Comparison of ENCODE assay signal across 8 cellular contexts in genomic region chr19:18279266-18279515, GRCh38. TPM values are rescaled to one million over a fixed set of nuclear protein-coding genes. Genes with fewer than 3 reads are reported as not detected.
A peak's percentile ranks its signal among the peaks of the same experiment; 100 is the strongest.
DNase-seq lines count a peak whose midpoint lies in the region; ATAC-seq, FAIRE-seq and TF ChIP-seq lines count a peak whose summit lies in the region.

No MANE protein-coding gene starts in this region.

- H3K27me3 Mint-ChIP-seq in activated naive CD4-positive, alpha-beta T cell treated with anti-CD3 and anti-CD28 coated beads for 36 hours (ENCODE audit: low read depth): no peaks in the 10 kb centered on the region
- peaks cover 6% of the 10 kb centered on the region for H3K27me3 Mint-ChIP-seq in type B pancreatic cell

- H3K9ac ChIP-seq in K562 (ENCODE audit: insufficient read depth in 1 of 2, low read depth in 2 of 2, low read length in 2 of 2): peak overlapping the region; percentile 99 to 100

- in situ Hi-C loops in K562 (cut with MboI): loop anchor here (5.0 kb wide), 1 partner anchor 43 kb away; the partner anchor contains the start of gene LSM4

- intact Hi-C loops in activated naive CD4-positive, alpha-beta T cell treated with anti-CD3 and anti-CD28 coated beads for 36 hours (cut with micrococcal nuclease): loop anchor here (1.0 to 2.0 kb wide), 7 partner anchors 44 to 140 kb away; partner anchors contain the start of genes LSM4, RAB3A and SSBP4
- intact Hi-C loops in K562 (cut with micrococcal nuclease) (loop anchor here (1.0 kb wide), 1 partner anchor 44 kb away; the partner anchor contains the start of gene LSM4), lower lobe of right lung (cut with DNase I) (loop anchor here (10.0 kb wide), 1 partner anchor 46 kb away; the partner anchor contains the start of gene LSM4)

- peak overlapping the region; percentile 99 for H3K27ac Mint-ChIP-seq in activated naive CD4-positive, alpha-beta T cell treated with anti-CD3 and anti-CD28 coated beads for 36 hours
- peak overlapping the region; percentile 99 for H3K27ac Mint-ChIP-seq in type B pancreatic cell

- peaks cover 18% of the 10 kb centered on the region for H3K36me3 Mint-ChIP-seq in activated naive CD4-positive, alpha-beta T cell treated with anti-CD3 and anti-CD28 coated beads for 36 hours (ENCODE audit: low read depth)
- H3K36me3 Mint-ChIP-seq in type B pancreatic cell: peaks cover 8% of the 10 kb centered on the region

- peaks cover 15% of the 10 kb centered on the region for H3K9me1 ChIP-seq in K562 (ENCODE audit: control insufficient read depth, insufficient read depth, low read length)

- BruUV-seq in K562 (replicated peaks; lab: Mats Ljungman, UMichigan): no TSS peak

- no peaks in the 10 kb centered on the region for H3K27me3 ChIP-seq in K562 (ENCODE audit: control insufficient read depth in 2 of 2, insufficient read depth in 2 of 2, low read length in 2 of 2)
- no peaks in the 10 kb centered on the region for H3K27me3 ChIP-seq in lower lobe of right lung (ENCODE audit: low read depth)

- 1% methylated on average over 5 of the region's 5 CpGs for WGBS in K562 (ENCODE audit: insufficient coverage, low coverage, missing lambda C conversion rate)

- H2AFZ ChIP-seq in K562 (ENCODE audit: low read depth, low read length): no peak overlapping the region

- H3K4me1 ChIP-seq in K562 (replicated peaks in 1 of 2; ENCODE audit: control insufficient read depth in 2 of 2, insufficient read depth in 2 of 2, low read length in 2 of 2): peaks cover 27 to 67% of the 10 kb centered on the region in 2 experiments
- peaks cover 60% of the 10 kb centered on the region for H3K4me1 ChIP-seq in lower lobe of right lung

- peak overlapping the region; percentile 95 for H3K4me3 Mint-ChIP-seq in activated naive CD4-positive, alpha-beta T cell treated with anti-CD3 and anti-CD28 coated beads for 36 hours
- peak overlapping the region; percentile 95 for H3K4me3 Mint-ChIP-seq in type B pancreatic cell

- no peak for TF ChIP-seq POLR2A in K562 (conservative IDR thresholded peaks at IDR 0.05)

- FAIRE-seq in K562 (lab: Jason Lieb, UNC): no peak

- H3K79me2 ChIP-seq in K562 (ENCODE audit: control insufficient read depth, insufficient read depth, low read length): peaks cover 47% of the 10 kb centered on the region

- TF ChIP-seq CTCF in K562 (IDR thresholded peaks at IDR 0.05 in 2 of 3, conservative IDR thresholded peaks at IDR 0.05 in 1 of 3; ENCODE audit: insufficient read depth in 2 of 3, low read depth in 1 of 3, low read length in 3 of 3): no peak
- TF ChIP-seq CTCF in lower lobe of right lung (IDR thresholded peaks at IDR 0.05): peak; percentile 87
- no peak for TF ChIP-seq CTCF in type B pancreatic cell (conservative IDR thresholded peaks at IDR 0.05)

- ATAC-seq in K562 (no peak), lower lobe of right lung (no peak), GM18907 (IDR thresholded peaks at IDR 0.05; ENCODE audit: unreplicated experiment) (no peak)

- H4K20me1 ChIP-seq in K562 (replicated peaks; ENCODE audit: control insufficient read depth, insufficient read depth, low read length): peaks cover 26% of the 10 kb centered on the region

- no peaks in the 10 kb centered on the region for H3K9me3 Mint-ChIP-seq in activated naive CD4-positive, alpha-beta T cell treated with anti-CD3 and anti-CD28 coated beads for 36 hours
- no peaks in the 10 kb centered on the region for H3K9me3 Mint-ChIP-seq in type B pancreatic cell

- TF ChIP-seq RAD21 in K562 (CRISPR knock-in tag; conservative IDR thresholded peaks at IDR 0.05 in 1 of 2, IDR thresholded peaks at IDR 0.05 in 1 of 2): no peak

- no peak for DNase-seq in activated naive CD4-positive, alpha-beta T cell treated with anti-CD3 and anti-CD28 coated beads for 36 hours
- DNase-seq in activated naive CD4-positive, alpha-beta T cell treated with Interleukin-2 at 50 U/mL for 16 hours: no peak
- no peak for DNase-seq in K562 (ENCODE audit: extremely low read depth in 1 of 4, low spot score in 3 of 4)
- no peak for DNase-seq in lower lobe of right lung
- DNase-seq in type B pancreatic cell (ENCODE audit: extremely low spot score, unreplicated experiment): no peak
- no peak for DNase-seq in inferior parietal cortex (ENCODE audit: extremely low spot score)
- no peak for DNase-seq in dermis blood vessel endothelial cell

- H3K4me2 ChIP-seq in K562 (ENCODE audit: insufficient read depth, low read length): peak overlapping the region; percentile 99

- peaks cover 46% of the 10 kb centered on the region for H3K4me1 Mint-ChIP-seq in activated naive CD4-positive, alpha-beta T cell treated with anti-CD3 and anti-CD28 coated beads for 36 hours (ENCODE audit: low read depth)
- H3K4me1 Mint-ChIP-seq in type B pancreatic cell (ENCODE audit: unreplicated experiment): peaks cover 13% of the 10 kb centered on the region

- CTCF ChIA-PET in activated naive CD4-positive, alpha-beta T cell treated with anti-CD3 and anti-CD28 coated beads for 36 hours (lab: Charles Lee): interaction anchor here (0.7 to 7.0 kb wide), 34 partner anchors 10 to 273 kb away, joined by 3 to 240 read pairs (median 7); partner anchors contain the start of genes LSM4, MPV17L2, RAB3A and SSBP4
- CTCF ChIA-PET in K562 (lab: Yijun Ruan, JAX; ENCODE audit: low intra/inter-chr PET ratio): interaction anchor here (0.6 to 2.2 kb wide), 4 partner anchors 45 to 79 kb away, joined by 3 to 11 read pairs (median 5); no protein-coding TSS in a partner anchor

- no peaks in the 10 kb centered on the region for H3K9me3 ChIP-seq in K562 (replicated peaks; ENCODE audit: control insufficient read depth, insufficient read depth, low read depth, low read length)
- no peaks in the 10 kb centered on the region for H3K9me3 ChIP-seq in lower lobe of right lung

- no peak for TF ChIP-seq EP300 in K562 (IDR thresholded peaks at IDR 0.05; ENCODE audit: low read length)

- H3K36me3 ChIP-seq in K562 (ENCODE audit: control insufficient read depth, insufficient read depth, low read length): peaks cover 21% of the 10 kb centered on the region
- peaks cover 43% of the 10 kb centered on the region for H3K36me3 ChIP-seq in lower lobe of right lung

- H3K27ac ChIP-seq in K562 (ENCODE audit: extremely low read depth, low read depth, low read length): peak overlapping the region; percentile 99
- H3K27ac ChIP-seq in lower lobe of right lung: peak overlapping the region; percentile 100

- H3K4me3 ChIP-seq in K562 (peak overlapping the region; percentile 100), lower lobe of right lung (peak overlapping the region; percentile 97)

- POLR2A ChIA-PET in K562 (lab: Yijun Ruan, JAX): interaction anchor here (0.5 to 8.5 kb wide), 41 partner anchors 10 to 530 kb away, joined by 3 to 122 read pairs (median 7); partner anchors contain the start of genes GDF15, LSM4, MPV17L2 and PGPEP1

RNA-seq across cellular contexts. Expression of gene JUND, which starts 2.2 kb away (rescaled TPM):
- total RNA-seq in activated naive CD4-positive, alpha-beta T cell treated with anti-CD3 and anti-CD28 coated beads for 36 hours: 100 to 1,000 TPM in 1 of 2 experiments, 10 to 100 TPM in 1; 87.9 to 105 TPM
- total RNA-seq in K562 (2011; cell fraction: chromatin; rRNA removed; ENCODE audit: low replicate concordance): 31.7 and 143 TPM in 2 replicates
- 201 and 240 TPM in 2 replicates for total RNA-seq in K562 (2011; cell fraction: nucleolus; rRNA removed)
- 97.7 and 104 TPM in 2 replicates for total RNA-seq in K562 (2011; cell fraction: nucleoplasm; rRNA removed)
- total RNA-seq in K562 (2014; rRNA removed) (279 and 297 TPM in 2 replicates), K562 (2014; rRNA removed; fragmentation: Illumina TruSeq; extraction: Trizol) (17.4 and 22.6 TPM in 2 replicates), K562 (2015; rRNA removed; fragmentation: Illumina TruSeq; extraction: Trizol) (33.1 and 33.7 TPM in 2 replicates), K562 (2021) (245 and 286 TPM in 2 replicates), lower lobe of right lung (150 TPM), type B pancreatic cell (ENCODE audit: low replicate concordance) (126 and 232 TPM in 2 replicates), dermis blood vessel endothelial cell (122 and 173 TPM in 2 replicates)
- polyA plus RNA-seq in K562 (2011; rRNA removed) (74.2 and 83.0 TPM in 2 replicates), K562 (2014; fragmentation: Illumina TruSeq; extraction: Trizol) (42.3 and 63.5 TPM in 2 replicates), K562 (2014; fragmentation: Nextera tagmentation; extraction: Ambion mirVana) (10 to 100 TPM in 1 of 2 experiments, 1 to 10 TPM in 1; 6.4 to 11.8 TPM), K562 (2014; rRNA removed) (210 and 216 TPM in 2 replicates)
- 93.8 and 405 TPM in 2 replicates for polyA plus RNA-seq in K562 (2011; cell fraction: cytosol; rRNA removed)
- polyA plus RNA-seq in K562 (2011; cell fraction: nucleus; rRNA removed): 78.6 and 150 TPM in 2 replicates
- 73.8 and 111 TPM in 2 replicates for polyA plus RNA-seq in K562 (2012)
- polyA minus RNA-seq in K562 (2011; rRNA and poly(A)+ RNA removed): 27.0 and 65.5 TPM in 2 replicates
- 243 and 277 TPM in 2 replicates for polyA minus RNA-seq in K562 (2011; cell fraction: cytosol; rRNA and poly(A)+ RNA removed)
- 89.5 and 108 TPM in 2 replicates for polyA minus RNA-seq in K562 (2011; cell fraction: nucleus; rRNA and poly(A)+ RNA removed)

RNA-seq across cellular contexts. Expression of gene IQCN, which starts 4.9 kb away (rescaled TPM):
- total RNA-seq in activated naive CD4-positive, alpha-beta T cell treated with anti-CD3 and anti-CD28 coated beads for 36 hours: under 1 TPM in 1 of 2 experiments, not detected in 1; 0.19 TPM
- total RNA-seq in K562 (2011; cell fraction: chromatin; rRNA removed; ENCODE audit: low replicate concordance): 0.35 and 0.67 TPM in 2 replicates
- 0.17 and 0.39 TPM in 2 replicates for total RNA-seq in K562 (2011; cell fraction: nucleolus; rRNA removed)
- 0.29 and 0.38 TPM in 2 replicates for total RNA-seq in K562 (2011; cell fraction: nucleoplasm; rRNA removed)
- total RNA-seq in K562 (2014; rRNA removed): 0.04 and 0.05 TPM in 2 replicates
- 0.04 TPM in 1 of 2 replicates, not detected in the other for total RNA-seq in K562 (2014; rRNA removed; fragmentation: Illumina TruSeq; extraction: Trizol)
- total RNA-seq in K562 (2015; rRNA removed; fragmentation: Illumina TruSeq; extraction: Trizol): 0.04 and 0.07 TPM in 2 replicates
- 0.07 and 0.16 TPM in 2 replicates for total RNA-seq in K562 (2021)
- 0.01 and 0.03 TPM in 2 replicates for polyA plus RNA-seq in K562 (2011; rRNA removed)
- polyA plus RNA-seq in K562 (2011; cell fraction: cytosol; rRNA removed): 0.01 TPM in 1 of 2 replicates, not detected in the other
- 0.06 and 0.33 TPM in 2 replicates for polyA plus RNA-seq in K562 (2011; cell fraction: nucleus; rRNA removed)
- polyA plus RNA-seq in K562 (2012): 0.05 and 0.35 TPM in 2 replicates
- 0.01 and 0.03 TPM in 2 replicates for polyA plus RNA-seq in K562 (2014; fragmentation: Illumina TruSeq; extraction: Trizol)
- polyA plus RNA-seq in K562 (2014; fragmentation: Nextera tagmentation; extraction: Ambion mirVana): not detected
- polyA plus RNA-seq in K562 (2014; rRNA removed): not detected in 2 replicates
- 0.21 TPM in 1 of 2 replicates, not detected in the other for polyA minus RNA-seq in K562 (2011; rRNA and poly(A)+ RNA removed)
- not detected in 2 replicates for polyA minus RNA-seq in K562 (2011; cell fraction: cytosol; rRNA and poly(A)+ RNA removed)
- polyA minus RNA-seq in K562 (2011; cell fraction: nucleus; rRNA and poly(A)+ RNA removed): 0.22 and 0.27 TPM in 2 replicates
- 4.1 TPM for total RNA-seq in lower lobe of right lung
- total RNA-seq in type B pancreatic cell (ENCODE audit: low replicate concordance): 7.8 and 10.2 TPM in 2 replicates
- total RNA-seq in dermis blood vessel endothelial cell: under 0.01 and 0.17 TPM in 2 replicates

RNA-seq across cellular contexts. Expression of gene LSM4, which starts 43.7 kb away (rescaled TPM):
- 100 to 1,000 TPM; 439 to 451 TPM for total RNA-seq in activated naive CD4-positive, alpha-beta T cell treated with anti-CD3 and anti-CD28 coated beads for 36 hours
- 34.5 and 96.0 TPM in 2 replicates for total RNA-seq in K562 (2011; cell fraction: chromatin; rRNA removed; ENCODE audit: low replicate concordance)
- total RNA-seq in K562 (2011; cell fraction: nucleolus; rRNA removed): 110 and 120 TPM in 2 replicates
- total RNA-seq in K562 (2011; cell fraction: nucleoplasm; rRNA removed): 70.1 and 74.1 TPM in 2 replicates
- 763 and 822 TPM in 2 replicates for total RNA-seq in K562 (2014; rRNA removed)
- 202 and 208 TPM in 2 replicates for total RNA-seq in K562 (2014; rRNA removed; fragmentation: Illumina TruSeq; extraction: Trizol)
- total RNA-seq in K562 (2015; rRNA removed; fragmentation: Illumina TruSeq; extraction: Trizol): 273 and 275 TPM in 2 replicates
- 362 and 385 TPM in 2 replicates for total RNA-seq in K562 (2021)
- 188 and 201 TPM in 2 replicates for polyA plus RNA-seq in K562 (2011; rRNA removed)
- polyA plus RNA-seq in K562 (2011; cell fraction: cytosol; rRNA removed): 294 and 432 TPM in 2 replicates
- 206 and 249 TPM in 2 replicates for polyA plus RNA-seq in K562 (2011; cell fraction: nucleus; rRNA removed)
- polyA plus RNA-seq in K562 (2012): 245 and 279 TPM in 2 replicates
- polyA plus RNA-seq in K562 (2014; fragmentation: Illumina TruSeq; extraction: Trizol): 126 and 203 TPM in 2 replicates
- polyA plus RNA-seq in K562 (2014; fragmentation: Nextera tagmentation; extraction: Ambion mirVana): 10 to 100 TPM; 11.9 to 29.7 TPM
- polyA plus RNA-seq in K562 (2014; rRNA removed): 674 and 746 TPM in 2 replicates
- 38.4 and 39.9 TPM in 2 replicates for polyA minus RNA-seq in K562 (2011; rRNA and poly(A)+ RNA removed)
- polyA minus RNA-seq in K562 (2011; cell fraction: cytosol; rRNA and poly(A)+ RNA removed): 64.5 and 67.5 TPM in 2 replicates
- 48.1 and 57.9 TPM in 2 replicates for polyA minus RNA-seq in K562 (2011; cell fraction: nucleus; rRNA and poly(A)+ RNA removed)
- total RNA-seq in lower lobe of right lung: 72.3 TPM
- 196 and 223 TPM in 2 replicates for total RNA-seq in type B pancreatic cell (ENCODE audit: low replicate concordance)
- 88.5 and 185 TPM in 2 replicates for total RNA-seq in dermis blood vessel endothelial cell

RNA-seq across cellular contexts. Expression of gene PDE4C, which starts 53.0 kb away (rescaled TPM):
- total RNA-seq in activated naive CD4-positive, alpha-beta T cell treated with anti-CD3 and anti-CD28 coated beads for 36 hours: under 1 TPM in 1 of 2 experiments, not detected in 1; 0.10 TPM
- 1.9 and 5.1 TPM in 2 replicates for total RNA-seq in K562 (2011; cell fraction: chromatin; rRNA removed; ENCODE audit: low replicate concordance)
- 2.2 and 3.0 TPM in 2 replicates for total RNA-seq in K562 (2011; cell fraction: nucleolus; rRNA removed)
- total RNA-seq in K562 (2011; cell fraction: nucleoplasm; rRNA removed): 1.3 and 1.6 TPM in 2 replicates
- total RNA-seq in K562 (2014; rRNA removed) (0.16 and 0.91 TPM in 2 replicates), K562 (2014; rRNA removed; fragmentation: Illumina TruSeq; extraction: Trizol) (0.11 and 0.29 TPM in 2 replicates), K562 (2015; rRNA removed; fragmentation: Illumina TruSeq; extraction: Trizol) (not detected in 2 replicates), K562 (2021) (0.29 and 0.45 TPM in 2 replicates), lower lobe of right lung (9.6 TPM), type B pancreatic cell (ENCODE audit: low replicate concordance) (0.33 and 0.89 TPM in 2 replicates), dermis blood vessel endothelial cell (0.28 and 0.51 TPM in 2 replicates)
- polyA plus RNA-seq in K562 (2011; rRNA removed) (0.60 and 0.81 TPM in 2 replicates), K562 (2014; fragmentation: Illumina TruSeq; extraction: Trizol) (0.06 and 0.24 TPM in 2 replicates), K562 (2014; fragmentation: Nextera tagmentation; extraction: Ambion mirVana) (under 1 TPM; 0.04 to 0.08 TPM), K562 (2014; rRNA removed) (0.81 and 0.89 TPM in 2 replicates)
- polyA plus RNA-seq in K562 (2011; cell fraction: cytosol; rRNA removed): 0.83 and 0.88 TPM in 2 replicates
- 4.1 and 6.8 TPM in 2 replicates for polyA plus RNA-seq in K562 (2011; cell fraction: nucleus; rRNA removed)
- polyA plus RNA-seq in K562 (2012): 0.17 and 0.22 TPM in 2 replicates
- 0.18 TPM in 1 of 2 replicates, not detected in the other for polyA minus RNA-seq in K562 (2011; rRNA and poly(A)+ RNA removed)
- polyA minus RNA-seq in K562 (2011; cell fraction: cytosol; rRNA and poly(A)+ RNA removed): 0.86 TPM in 1 of 2 replicates, not detected in the other
- polyA minus RNA-seq in K562 (2011; cell fraction: nucleus; rRNA and poly(A)+ RNA removed): 1.1 and 1.8 TPM in 2 replicates
